21 cellular contexts compared by ENCODE assay signal in the genomic region with DNA sequence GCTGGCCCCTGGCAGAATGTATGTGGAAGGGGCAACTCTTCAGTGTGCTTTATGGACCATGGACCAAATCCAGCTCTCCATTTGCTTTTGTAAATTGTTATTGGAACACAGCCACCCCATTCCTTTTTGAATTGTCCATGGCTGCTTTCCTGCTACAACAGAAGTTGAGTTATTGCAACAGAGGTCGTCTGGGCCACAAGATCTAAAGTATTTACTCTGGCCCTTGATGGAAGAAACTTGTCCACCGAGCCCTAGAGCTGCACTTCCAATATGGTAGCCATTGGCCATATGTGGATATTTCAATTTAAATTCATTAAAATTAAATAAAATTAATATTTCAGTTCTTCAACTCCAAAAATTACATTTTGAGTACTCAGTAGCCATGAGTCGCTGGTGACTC.
"Had no signal": no experiment of that assay in that cellular context is flagged by ENCODE, and none has a peak within 500 bp of the region (broad histone marks: within the 10 kb centered on the region; RNA-seq: fewer than 3 reads in every experiment).

No MANE protein-coding gene starts in this region.

- H3K9ac ChIP-seq: SK-N-SH had no signal

- DNase-seq: IMR-90; Kasumi-1; KG1; MM.1S; NCI-H1436; NCI-H187; NCI-H2081; NCI-H2107; NCI-H2227 treated with DMSO at 0.1 percent for 48 hours; NCI-H524; NCI-H526 treated with DMSO at 0.1 percent for 48 hours; NCI-H748 treated with DMSO at 0.1 percent for 48 hours; NK-92 treated with Interleukin-12 subunit alpha and Interleukin-12 subunit beta, amount 100 ng/mL, for 24 hours; PC-3; SHP77; SK-N-SH; SW 1271; T-cell had no signal

- ATAC-seq: HepG2, Panc1, PC-3, T-cell had no signal

- H3K4me2 ChIP-seq: SK-N-SH had no signal

- H3K27ac ChIP-seq: RWPE1 had no signal

- H3K9me2 ChIP-seq: SK-N-SH had no signal

- H3K9me3 ChIP-seq: SK-N-SH had no signal
